In the genomic region with DNA sequence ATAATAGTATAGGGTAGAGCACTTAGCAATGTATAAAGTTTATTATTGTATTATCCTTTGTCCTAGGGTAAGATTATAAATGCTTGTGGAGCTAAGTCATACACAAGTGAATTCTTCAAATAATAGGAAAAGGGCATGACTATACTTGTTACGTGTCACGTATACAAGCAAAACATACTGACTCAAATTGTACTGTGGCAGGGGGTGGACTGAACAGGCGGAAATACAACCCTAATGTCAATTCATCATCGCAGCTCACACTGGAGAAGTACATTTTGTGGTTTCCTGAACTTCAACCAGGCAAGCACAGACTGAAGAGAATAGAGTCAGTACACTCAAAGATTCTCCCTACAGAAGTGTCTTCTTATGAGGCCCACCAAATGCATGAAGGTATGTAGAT, we compare ENCODE assay signal across 17 cellular contexts.
A peak's percentile ranks its signal among the peaks of the same experiment; 100 is the strongest.
DNase-seq lines count a peak whose midpoint lies in the region; FAIRE-seq and TF ChIP-seq lines count a peak whose summit lies in the region.
"Had no signal": no experiment of that assay in that cellular context is flagged by ENCODE, and none has a peak within 500 bp of the region (broad histone marks: within the 10 kb centered on the region; RNA-seq: fewer than 3 reads in every experiment).

No MANE protein-coding gene starts in this region.

- 76% methylated on average over 4 of the region's 4 CpGs for WGBS in smooth muscle cell (ENCODE audit: low lambda C conversion rate)

- dilution Hi-C loops in endothelial cell of umbilical vein (cut with MboI; ENCODE audit: extremely low pct_ligation_motif_present, low sequenced_read_pairs), result no loop called here

- TF ChIP-seq CTCF in RWPE1 (conservative IDR thresholded peaks at IDR 0.05; ENCODE audit: low read depth), result no peak
- no peak for TF ChIP-seq CTCF in endothelial cell of umbilical vein (IDR thresholded peaks at IDR 0.05; ENCODE audit: extremely low read depth in 1 of 2, insufficient read depth in 1 of 2, low read depth in 1 of 2, low read length in 2 of 2)
- TF ChIP-seq CTCF in smooth muscle cell (IDR thresholded peaks at IDR 0.05; ENCODE audit: borderline replicate concordance, insufficient read depth, poor library complexity, severe bottlenecking), result no peak

- no peak for TF ChIP-seq POLR2A in endothelial cell of umbilical vein (IDR thresholded peaks at IDR 0.05; ENCODE audit: low read depth, low read length)

- H3K9me1 ChIP-seq in endothelial cell of umbilical vein (replicated peaks; ENCODE audit: control insufficient read depth, extremely low read depth, insufficient read depth, low read length), result no peaks in the 10 kb centered on the region

- H3K4me1 ChIP-seq in endothelial cell of umbilical vein (ENCODE audit: control insufficient read depth, extremely low read depth, insufficient read depth, low read length) (no peaks in the 10 kb centered on the region), smooth muscle cell (ENCODE audit: low read depth) (no peaks in the 10 kb centered on the region)
- H3K4me1 ChIP-seq: upper lobe of left lung had no signal

- no peak for FAIRE-seq in endothelial cell of umbilical vein (lab: Jason Lieb, UNC)
- FAIRE-seq: TTC549 had no signal

- no peak overlapping the region for H2AFZ ChIP-seq in endothelial cell of umbilical vein (ENCODE audit: low read depth, low read length)
- H2AFZ ChIP-seq in smooth muscle cell (ENCODE audit: low read depth), result no peak overlapping the region

- no peak overlapping the region for H3K4me3 ChIP-seq in endothelial cell of umbilical vein (replicated peaks in 1 of 3; ENCODE audit: insufficient read depth in 1 of 3, low read depth in 1 of 3, low read length in 3 of 3)
- no peak overlapping the region for H3K4me3 ChIP-seq in smooth muscle cell
- H3K4me3 ChIP-seq: upper lobe of left lung had no signal

- no peak overlapping the region for H3K9ac ChIP-seq in endothelial cell of umbilical vein (replicated peaks; ENCODE audit: extremely low read depth, insufficient read depth, low read length)
- H3K9ac ChIP-seq in smooth muscle cell (ENCODE audit: low read depth), result no peak overlapping the region

- H3K4me2 ChIP-seq in endothelial cell of umbilical vein (ENCODE audit: insufficient read depth, low read length) (no peak overlapping the region), smooth muscle cell (no peak overlapping the region)

- H3K27ac ChIP-seq in RWPE1 (peak overlapping the region; percentile 51; the same call in 1 of the 2 replicates), endothelial cell of umbilical vein (ENCODE audit: insufficient read depth, low read depth, low read length) (no peak overlapping the region), smooth muscle cell (ENCODE audit: low read depth) (peak overlapping the region; percentile 49)
- H3K27ac ChIP-seq: 22Rv1, upper lobe of left lung had no signal

- CTCF ChIA-PET in RWPE1 (lab: Yijun Ruan, JAX), result no interaction called here
- CTCF ChIA-PET in endothelial cell of umbilical vein (lab: Charles Lee), result no interaction called here

- H3F3A ChIP-seq in smooth muscle cell (ENCODE audit: low read depth), result no peaks in the 10 kb centered on the region

- POLR2A ChIA-PET in RWPE1 (lab: Yijun Ruan, JAX; ENCODE audit: low non-redundant PET), result no interaction called here
- POLR2A ChIA-PET in endothelial cell of umbilical vein (lab: Charles Lee), result no interaction called here

- no TSS peak for BruUV-seq in endothelial cell of umbilical vein (replicated peaks; lab: Mats Ljungman, UMichigan)

- H3K27me3 ChIP-seq in endothelial cell of umbilical vein (ENCODE audit: control insufficient read depth in 2 of 2, insufficient read depth in 2 of 2, low read length in 2 of 2), result no peaks in the 10 kb centered on the region
- H3K27me3 ChIP-seq in smooth muscle cell (ENCODE audit: low read depth), result no peaks in the 10 kb centered on the region
- H3K27me3 ChIP-seq: upper lobe of left lung had no signal

- DNase-seq in NCI-H1694 treated with DMSO at 0.1 percent for 48 hours (lab: John Stamatoyannopoulos, UW), result peak; percentile 70
- no peak for DNase-seq in NCI-H1694 (lab: John Stamatoyannopoulos, UW)
- peak; percentile 62 for DNase-seq in RWPE1 (ENCODE audit: low spot score)
- peak; percentile 9 for DNase-seq in endothelial cell of umbilical vein (ENCODE audit: low read depth, low spot score)
- no peak for DNase-seq in smooth muscle cell (lab: John Stamatoyannopoulos, UW; ENCODE audit: unreplicated experiment)
- DNase-seq in NCI-H2107 treated with DMSO at 0.1 percent for 48 hours (lab: John Stamatoyannopoulos, UW; ENCODE audit: unreplicated experiment), result no peak
- no peak for DNase-seq in DMS79 (lab: John Stamatoyannopoulos, UW)
- no peak for DNase-seq in NCI-H128 (lab: John Stamatoyannopoulos, UW; ENCODE audit: unreplicated experiment)
- DNase-seq: amygdala; effector CD8-positive, alpha-beta T cell; hippocampal formation; IMR-90; NCI-H1930; NCI-H774; upper lobe of left lung had no signal

- H3K36me3 ChIP-seq in endothelial cell of umbilical vein (ENCODE audit: control insufficient read depth in 2 of 2, extremely low read depth in 1 of 2, insufficient read depth in 2 of 2, low read length in 2 of 2) (no peaks in the 10 kb centered on the region), smooth muscle cell (ENCODE audit: low read depth) (no peaks in the 10 kb centered on the region)
- H3K36me3 ChIP-seq: upper lobe of left lung had no signal

- H4K20me1 ChIP-seq in endothelial cell of umbilical vein (replicated peaks; ENCODE audit: control insufficient read depth, extremely low read depth, insufficient read depth, low read length) (no peaks in the 10 kb centered on the region), smooth muscle cell (ENCODE audit: low read depth) (no peaks in the 10 kb centered on the region)

- intact Hi-C loops in endothelial cell of umbilical vein (cut with micrococcal nuclease), result no loop called here

- H3K79me2 ChIP-seq in endothelial cell of umbilical vein (ENCODE audit: control insufficient read depth, insufficient read depth, low read length) (no peaks in the 10 kb centered on the region), smooth muscle cell (ENCODE audit: low read depth) (no peaks in the 10 kb centered on the region)

- no peaks in the 10 kb centered on the region for H3K9me3 ChIP-seq in endothelial cell of umbilical vein (replicated peaks; ENCODE audit: control insufficient read depth, insufficient read depth, low read length)
- no peaks in the 10 kb centered on the region for H3K9me3 ChIP-seq in smooth muscle cell (replicated peaks; ENCODE audit: low read depth)
- H3K9me3 ChIP-seq: upper lobe of left lung had no signal

TF ChIP-seq in endothelial cell of umbilical vein, 7 proteins besides CTCF, POLR2A, EP300 and RAD21:
- TF ChIP-seq FOS (IDR thresholded peaks at IDR 0.05; ENCODE audit: borderline replicate concordance, insufficient read depth, low read length) (peak; percentile 9), GATA2 (IDR thresholded peaks at IDR 0.05; ENCODE audit: insufficient read depth, insufficient read length, low read depth, low read length) (no peak)

Comparison
In these comparisons a context has a peak if more than half of its experiments do, and no peak if none do; other contexts are left out.
1. DNase-seq: peak in NCI-H1694 treated with DMSO at 0.1 percent for 48 hours (single experiment), RWPE1 (single experiment) and endothelial cell of umbilical vein (single experiment); none in NCI-H1694 (single experiment), smooth muscle cell (single experiment), NCI-H2107 treated with DMSO at 0.1 percent for 48 hours (single experiment), DMS79 (single experiment) and NCI-H128 (single experiment).